ENCODE assay signal across 22 cellular contexts in genomic region chr9:22970434-22970975, GRCh38.
"Had no signal": no experiment of that assay in that cellular context is flagged by ENCODE, and none has a peak within 500 bp of the region (broad histone marks: within the 10 kb centered on the region; RNA-seq: fewer than 3 reads in every experiment).

No MANE protein-coding gene starts in this region.

- H3K4me1 Mint-ChIP-seq: naive thymus-derived CD8-positive, alpha-beta T cell; nephron progenitor cell; stimulated activated naive B cell treated with anti-CD40 and anti-IgM and Interleukin-4, amounts not matched to agents 10 μg/mL and 1 μg/mL and 100 μg/mL, for 72 hours had no signal

- H3K27me3 ChIP-seq: dorsolateral prefrontal cortex, left lung, spleen, suprapubic skin, transverse colon, upper lobe of right lung, uterus had no signal

- H3K4me3 Mint-ChIP-seq: naive thymus-derived CD8-positive, alpha-beta T cell; nephron progenitor cell; stimulated activated naive B cell treated with anti-CD40 and anti-IgM and Interleukin-4, amounts not matched to agents 10 μg/mL and 1 μg/mL and 100 μg/mL, for 72 hours; stimulated activated naive CD8-positive, alpha-beta T cell treated with anti-CD3 and anti-CD28 coated beads, Interleukin-15, Interleukin-2, amounts not matched to agents 100 ng/mL and 50 ng/mL, for 24 hours had no signal

- H3K36me3 Mint-ChIP-seq: naive thymus-derived CD8-positive, alpha-beta T cell; stimulated activated naive B cell treated with anti-CD40 and anti-IgM and Interleukin-4, amounts not matched to agents 10 μg/mL and 1 μg/mL and 100 μg/mL, for 72 hours had no signal

- H3K27me3 Mint-ChIP-seq: naive thymus-derived CD8-positive, alpha-beta T cell; stimulated activated naive B cell treated with anti-CD40 and anti-IgM and Interleukin-4, amounts not matched to agents 10 μg/mL and 1 μg/mL and 100 μg/mL, for 72 hours; stimulated activated naive CD8-positive, alpha-beta T cell treated with anti-CD3 and anti-CD28 coated beads, Interleukin-15, Interleukin-2, amounts not matched to agents 100 ng/mL and 50 ng/mL, for 24 hours had no signal

- H3K4me1 ChIP-seq: left lung, psoas muscle, spleen, suprapubic skin, transverse colon, upper lobe of right lung, uterus had no signal

- H3K4me3 ChIP-seq: dorsolateral prefrontal cortex, left lung, ovary, psoas muscle, skin epidermis, spleen, suprapubic skin, transverse colon, upper lobe of right lung, uterus had no signal

- H3K27ac Mint-ChIP-seq: naive thymus-derived CD8-positive, alpha-beta T cell; nephron progenitor cell; stimulated activated naive B cell treated with anti-CD40 and anti-IgM and Interleukin-4, amounts not matched to agents 10 μg/mL and 1 μg/mL and 100 μg/mL, for 72 hours; stimulated activated naive CD8-positive, alpha-beta T cell treated with anti-CD3 and anti-CD28 coated beads, Interleukin-15, Interleukin-2, amounts not matched to agents 100 ng/mL and 50 ng/mL, for 24 hours had no signal

- ATAC-seq: left lung; naive thymus-derived CD8-positive, alpha-beta T cell; psoas muscle; right cardiac atrium; stimulated activated naive B cell treated with anti-CD40 and anti-IgM and Interleukin-4, amounts not matched to agents 10 μg/mL and 1 μg/mL and 100 μg/mL, for 72 hours; upper lobe of right lung had no signal

- H3K9me3 ChIP-seq: left lung, ovary, psoas muscle, spleen, suprapubic skin, transverse colon, upper lobe of right lung, uterus had no signal

- H3K9me3 Mint-ChIP-seq: nephron progenitor cell had no signal

- H3K27ac ChIP-seq: dorsolateral prefrontal cortex, left lung, ovary, psoas muscle, skin epidermis, spleen, suprapubic skin, transverse colon, upper lobe of right lung, uterus had no signal

- DNase-seq: dorsolateral prefrontal cortex; effector CD4-positive, alpha-beta T cell; hypothalamus; kidney; left lung; mesenchymal stem cell; midbrain; naive thymus-derived CD8-positive, alpha-beta T cell; nephron progenitor cell; occipital lobe; ovary; posterior cingulate gyrus; psoas muscle; right cardiac atrium; spleen; stimulated activated naive B cell treated with anti-CD40 and anti-IgM and Interleukin-4, amounts not matched to agents 10 μg/mL and 1 μg/mL and 100 μg/mL, for 72 hours; transverse colon; upper lobe of right lung; uterus had no signal

- H3K36me3 ChIP-seq: left lung, ovary, spleen, suprapubic skin, transverse colon, upper lobe of right lung, uterus had no signal
